ENCODE assay signal across 1 cellular context in the genomic region with DNA sequence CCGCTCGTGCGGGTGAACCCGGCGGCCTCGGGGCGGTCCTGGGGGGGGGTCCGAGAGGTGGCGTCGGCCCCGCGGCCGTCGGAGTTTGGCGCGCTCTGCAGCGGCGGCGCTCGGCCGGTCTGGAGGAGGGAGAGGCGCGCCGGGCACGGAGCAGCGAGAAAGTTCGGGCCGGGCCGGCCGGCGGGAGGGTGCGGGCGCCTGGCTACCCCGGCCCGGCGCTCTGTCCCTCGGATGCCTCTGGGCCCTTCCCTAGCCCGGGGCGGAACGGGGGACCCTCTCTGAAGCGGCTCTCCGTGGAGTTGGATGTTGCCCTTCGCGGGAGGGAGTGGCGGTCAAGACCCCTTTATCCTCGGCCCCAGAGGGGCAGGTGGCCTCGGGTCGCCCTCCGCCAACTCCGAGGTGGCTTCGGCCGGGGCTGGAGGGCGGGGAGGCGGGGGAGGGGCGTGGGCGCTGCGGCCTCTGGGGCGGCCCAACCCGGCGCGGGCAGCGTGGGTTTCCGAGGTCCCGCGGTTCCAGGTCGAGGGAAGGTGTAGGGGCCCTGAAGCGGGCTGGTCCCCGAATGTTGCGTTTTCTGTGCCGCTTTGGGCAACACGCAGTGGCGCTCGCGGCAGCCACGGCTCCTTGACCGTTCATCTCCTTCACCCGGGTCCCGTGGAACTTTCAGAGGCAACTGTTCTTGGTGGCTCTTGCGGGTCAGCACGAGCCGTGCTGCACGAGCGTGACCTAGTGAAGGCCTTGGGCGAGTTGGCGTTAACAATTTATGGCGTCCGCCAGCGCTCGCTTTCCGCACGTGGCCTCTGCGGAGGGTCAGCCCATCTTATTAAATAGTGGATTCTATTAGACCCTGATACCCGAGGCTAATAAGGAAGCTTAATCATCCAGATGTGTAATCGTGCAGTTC.
TF ChIP-seq lines count a peak whose summit lies in the region.

No MANE protein-coding gene starts in this region.

TF ChIP-seq in WTC11, 78 proteins besides CTCF, POLR2A, EP300 and RAD21 (continued from another document and continues in another):
- TF ChIP-seq, protein P1, sequence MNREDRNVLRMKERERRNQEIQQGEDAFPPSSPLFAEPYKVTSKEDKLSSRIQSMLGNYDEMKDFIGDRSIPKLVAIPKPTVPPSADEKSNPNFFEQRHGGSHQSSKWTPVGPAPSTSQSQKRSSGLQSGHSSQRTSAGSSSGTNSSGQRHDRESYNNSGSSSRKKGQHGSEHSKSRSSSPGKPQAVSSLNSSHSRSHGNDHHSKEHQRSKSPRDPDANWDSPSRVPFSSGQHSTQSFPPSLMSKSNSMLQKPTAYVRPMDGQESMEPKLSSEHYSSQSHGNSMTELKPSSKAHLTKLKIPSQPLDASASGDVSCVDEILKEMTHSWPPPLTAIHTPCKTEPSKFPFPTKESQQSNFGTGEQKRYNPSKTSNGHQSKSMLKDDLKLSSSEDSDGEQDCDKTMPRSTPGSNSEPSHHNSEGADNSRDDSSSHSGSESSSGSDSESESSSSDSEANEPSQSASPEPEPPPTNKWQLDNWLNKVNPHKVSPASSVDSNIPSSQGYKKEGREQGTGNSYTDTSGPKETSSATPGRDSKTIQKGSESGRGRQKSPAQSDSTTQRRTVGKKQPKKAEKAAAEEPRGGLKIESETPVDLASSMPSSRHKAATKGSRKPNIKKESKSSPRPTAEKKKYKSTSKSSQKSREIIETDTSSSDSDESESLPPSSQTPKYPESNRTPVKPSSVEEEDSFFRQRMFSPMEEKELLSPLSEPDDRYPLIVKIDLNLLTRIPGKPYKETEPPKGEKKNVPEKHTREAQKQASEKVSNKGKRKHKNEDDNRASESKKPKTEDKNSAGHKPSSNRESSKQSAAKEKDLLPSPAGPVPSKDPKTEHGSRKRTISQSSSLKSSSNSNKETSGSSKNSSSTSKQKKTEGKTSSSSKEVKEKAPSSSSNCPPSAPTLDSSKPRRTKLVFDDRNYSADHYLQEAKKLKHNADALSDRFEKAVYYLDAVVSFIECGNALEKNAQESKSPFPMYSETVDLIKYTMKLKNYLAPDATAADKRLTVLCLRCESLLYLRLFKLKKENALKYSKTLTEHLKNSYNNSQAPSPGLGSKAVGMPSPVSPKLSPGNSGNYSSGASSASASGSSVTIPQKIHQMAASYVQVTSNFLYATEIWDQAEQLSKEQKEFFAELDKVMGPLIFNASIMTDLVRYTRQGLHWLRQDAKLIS (CRISPR knock-in tag; IDR thresholded peaks at IDR 0.05; ENCODE audit: borderline replicate concordance) = no peak
- no peak for TF ChIP-seq EMX1 (CRISPR knock-in tag; IDR thresholded peaks at IDR 0.05)
- no peak for TF ChIP-seq PRRX2 (CRISPR knock-in tag; IDR thresholded peaks at IDR 0.05)
- TF ChIP-seq, protein P2, sequence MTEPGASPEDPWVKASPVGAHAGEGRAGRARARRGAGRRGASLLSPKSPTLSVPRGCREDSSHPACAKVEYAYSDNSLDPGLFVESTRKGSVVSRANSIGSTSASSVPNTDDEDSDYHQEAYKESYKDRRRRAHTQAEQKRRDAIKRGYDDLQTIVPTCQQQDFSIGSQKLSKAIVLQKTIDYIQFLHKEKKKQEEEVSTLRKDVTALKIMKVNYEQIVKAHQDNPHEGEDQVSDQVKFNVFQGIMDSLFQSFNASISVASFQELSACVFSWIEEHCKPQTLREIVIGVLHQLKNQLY (CRISPR knock-in tag; IDR thresholded peaks at IDR 0.05) = no peak
- TF ChIP-seq, protein P3, sequence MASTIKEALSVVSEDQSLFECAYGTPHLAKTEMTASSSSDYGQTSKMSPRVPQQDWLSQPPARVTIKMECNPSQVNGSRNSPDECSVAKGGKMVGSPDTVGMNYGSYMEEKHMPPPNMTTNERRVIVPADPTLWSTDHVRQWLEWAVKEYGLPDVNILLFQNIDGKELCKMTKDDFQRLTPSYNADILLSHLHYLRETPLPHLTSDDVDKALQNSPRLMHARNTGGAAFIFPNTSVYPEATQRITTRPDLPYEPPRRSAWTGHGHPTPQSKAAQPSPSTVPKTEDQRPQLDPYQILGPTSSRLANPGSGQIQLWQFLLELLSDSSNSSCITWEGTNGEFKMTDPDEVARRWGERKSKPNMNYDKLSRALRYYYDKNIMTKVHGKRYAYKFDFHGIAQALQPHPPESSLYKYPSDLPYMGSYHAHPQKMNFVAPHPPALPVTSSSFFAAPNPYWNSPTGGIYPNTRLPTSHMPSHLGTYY (CRISPR knock-in tag; IDR thresholded peaks at IDR 0.05) = no peak
- TF ChIP-seq, protein P4, sequence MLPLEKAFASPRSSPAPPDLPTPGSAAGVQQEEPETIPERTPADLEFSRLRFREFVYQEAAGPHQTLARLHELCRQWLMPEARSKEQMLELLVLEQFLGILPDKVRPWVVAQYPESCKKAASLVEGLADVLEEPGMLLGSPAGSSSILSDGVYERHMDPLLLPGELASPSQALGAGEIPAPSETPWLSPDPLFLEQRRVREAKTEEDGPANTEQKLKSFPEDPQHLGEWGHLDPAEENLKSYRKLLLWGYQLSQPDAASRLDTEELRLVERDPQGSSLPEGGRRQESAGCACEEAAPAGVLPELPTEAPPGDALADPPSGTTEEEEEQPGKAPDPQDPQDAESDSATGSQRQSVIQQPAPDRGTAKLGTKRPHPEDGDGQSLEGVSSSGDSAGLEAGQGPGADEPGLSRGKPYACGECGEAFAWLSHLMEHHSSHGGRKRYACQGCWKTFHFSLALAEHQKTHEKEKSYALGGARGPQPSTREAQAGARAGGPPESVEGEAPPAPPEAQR (CRISPR knock-in tag; IDR thresholded peaks at IDR 0.05) = no peak
- TF ChIP-seq ZNF317 (CRISPR knock-in tag; IDR thresholded peaks at IDR 0.05; ENCODE audit: borderline replicate concordance, low read depth) = no peak
- no peak; the same call in 1 of the 2 replicates for TF ChIP-seq TEAD1 (CRISPR knock-in tag; IDR thresholded peaks at IDR 0.05)
- TF ChIP-seq, protein P5, sequence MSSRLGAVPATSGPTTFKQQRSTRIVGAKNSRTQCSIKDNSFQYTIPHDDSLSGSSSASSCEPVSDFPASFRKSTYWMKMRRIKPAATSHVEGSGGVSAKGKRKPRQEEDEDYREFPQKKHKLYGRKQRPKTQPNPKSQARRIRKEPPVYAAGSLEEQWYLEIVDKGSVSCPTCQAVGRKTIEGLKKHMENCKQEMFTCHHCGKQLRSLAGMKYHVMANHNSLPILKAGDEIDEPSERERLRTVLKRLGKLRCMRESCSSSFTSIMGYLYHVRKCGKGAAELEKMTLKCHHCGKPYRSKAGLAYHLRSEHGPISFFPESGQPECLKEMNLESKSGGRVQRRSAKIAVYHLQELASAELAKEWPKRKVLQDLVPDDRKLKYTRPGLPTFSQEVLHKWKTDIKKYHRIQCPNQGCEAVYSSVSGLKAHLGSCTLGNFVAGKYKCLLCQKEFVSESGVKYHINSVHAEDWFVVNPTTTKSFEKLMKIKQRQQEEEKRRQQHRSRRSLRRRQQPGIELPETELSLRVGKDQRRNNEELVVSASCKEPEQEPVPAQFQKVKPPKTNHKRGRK (CRISPR knock-in tag; IDR thresholded peaks at IDR 0.05; ENCODE audit: borderline replicate concordance) = no peak
- TF ChIP-seq CREM (CRISPR knock-in tag; IDR thresholded peaks at IDR 0.05) = no peak
- no peak for TF ChIP-seq FOXJ3 (CRISPR knock-in tag; IDR thresholded peaks at IDR 0.05; ENCODE audit: borderline replicate concordance)
- TF ChIP-seq, protein P6, sequence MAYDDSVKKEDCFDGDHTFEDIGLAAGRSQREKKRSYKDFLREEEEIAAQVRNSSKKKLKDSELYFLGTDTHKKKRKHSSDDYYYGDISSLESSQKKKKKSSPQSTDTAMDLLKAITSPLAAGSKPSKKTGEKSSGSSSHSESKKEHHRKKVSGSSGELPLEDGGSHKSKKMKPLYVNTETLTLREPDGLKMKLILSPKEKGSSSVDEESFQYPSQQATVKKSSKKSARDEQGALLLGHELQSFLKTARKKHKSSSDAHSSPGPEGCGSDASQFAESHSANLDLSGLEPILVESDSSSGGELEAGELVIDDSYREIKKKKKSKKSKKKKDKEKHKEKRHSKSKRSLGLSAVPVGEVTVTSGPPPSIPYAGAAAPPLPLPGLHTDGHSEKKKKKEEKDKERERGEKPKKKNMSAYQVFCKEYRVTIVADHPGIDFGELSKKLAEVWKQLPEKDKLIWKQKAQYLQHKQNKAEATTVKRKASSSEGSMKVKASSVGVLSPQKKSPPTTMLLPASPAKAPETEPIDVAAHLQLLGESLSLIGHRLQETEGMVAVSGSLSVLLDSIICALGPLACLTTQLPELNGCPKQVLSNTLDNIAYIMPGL (CRISPR knock-in tag; IDR thresholded peaks at IDR 0.05) = no peak
- no peak for TF ChIP-seq ZBTB21 (CRISPR knock-in tag; IDR thresholded peaks at IDR 0.05; ENCODE audit: borderline replicate concordance)
- TF ChIP-seq RELA (CRISPR knock-in tag; IDR thresholded peaks at IDR 0.05; ENCODE audit: borderline replicate concordance) = no peak
- no peak for TF ChIP-seq ZNF263 (CRISPR knock-in tag; IDR thresholded peaks at IDR 0.05; ENCODE audit: low read depth)
- no peak for TF ChIP-seq ZNF232 (CRISPR knock-in tag; IDR thresholded peaks at IDR 0.05)
- TF ChIP-seq, protein P7, sequence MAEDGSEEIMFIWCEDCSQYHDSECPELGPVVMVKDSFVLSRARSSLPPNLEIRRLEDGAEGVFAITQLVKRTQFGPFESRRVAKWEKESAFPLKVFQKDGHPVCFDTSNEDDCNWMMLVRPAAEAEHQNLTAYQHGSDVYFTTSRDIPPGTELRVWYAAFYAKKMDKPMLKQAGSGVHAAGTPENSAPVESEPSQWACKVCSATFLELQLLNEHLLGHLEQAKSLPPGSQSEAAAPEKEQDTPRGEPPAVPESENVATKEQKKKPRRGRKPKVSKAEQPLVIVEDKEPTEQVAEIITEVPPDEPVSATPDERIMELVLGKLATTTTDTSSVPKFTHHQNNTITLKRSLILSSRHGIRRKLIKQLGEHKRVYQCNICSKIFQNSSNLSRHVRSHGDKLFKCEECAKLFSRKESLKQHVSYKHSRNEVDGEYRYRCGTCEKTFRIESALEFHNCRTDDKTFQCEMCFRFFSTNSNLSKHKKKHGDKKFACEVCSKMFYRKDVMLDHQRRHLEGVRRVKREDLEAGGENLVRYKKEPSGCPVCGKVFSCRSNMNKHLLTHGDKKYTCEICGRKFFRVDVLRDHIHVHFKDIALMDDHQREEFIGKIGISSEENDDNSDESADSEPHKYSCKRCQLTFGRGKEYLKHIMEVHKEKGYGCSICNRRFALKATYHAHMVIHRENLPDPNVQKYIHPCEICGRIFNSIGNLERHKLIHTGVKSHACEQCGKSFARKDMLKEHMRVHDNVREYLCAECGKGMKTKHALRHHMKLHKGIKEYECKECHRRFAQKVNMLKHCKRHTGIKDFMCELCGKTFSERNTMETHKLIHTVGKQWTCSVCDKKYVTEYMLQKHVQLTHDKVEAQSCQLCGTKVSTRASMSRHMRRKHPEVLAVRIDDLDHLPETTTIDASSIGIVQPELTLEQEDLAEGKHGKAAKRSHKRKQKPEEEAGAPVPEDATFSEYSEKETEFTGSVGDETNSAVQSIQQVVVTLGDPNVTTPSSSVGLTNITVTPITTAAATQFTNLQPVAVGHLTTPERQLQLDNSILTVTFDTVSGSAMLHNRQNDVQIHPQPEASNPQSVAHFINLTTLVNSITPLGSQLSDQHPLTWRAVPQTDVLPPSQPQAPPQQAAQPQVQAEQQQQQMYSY (CRISPR knock-in tag; IDR thresholded peaks at IDR 0.05) = no peak
- TF ChIP-seq NFYB (CRISPR knock-in tag; conservative IDR thresholded peaks at IDR 0.05; ENCODE audit: low read depth) = no peak
- TF ChIP-seq, protein P8, sequence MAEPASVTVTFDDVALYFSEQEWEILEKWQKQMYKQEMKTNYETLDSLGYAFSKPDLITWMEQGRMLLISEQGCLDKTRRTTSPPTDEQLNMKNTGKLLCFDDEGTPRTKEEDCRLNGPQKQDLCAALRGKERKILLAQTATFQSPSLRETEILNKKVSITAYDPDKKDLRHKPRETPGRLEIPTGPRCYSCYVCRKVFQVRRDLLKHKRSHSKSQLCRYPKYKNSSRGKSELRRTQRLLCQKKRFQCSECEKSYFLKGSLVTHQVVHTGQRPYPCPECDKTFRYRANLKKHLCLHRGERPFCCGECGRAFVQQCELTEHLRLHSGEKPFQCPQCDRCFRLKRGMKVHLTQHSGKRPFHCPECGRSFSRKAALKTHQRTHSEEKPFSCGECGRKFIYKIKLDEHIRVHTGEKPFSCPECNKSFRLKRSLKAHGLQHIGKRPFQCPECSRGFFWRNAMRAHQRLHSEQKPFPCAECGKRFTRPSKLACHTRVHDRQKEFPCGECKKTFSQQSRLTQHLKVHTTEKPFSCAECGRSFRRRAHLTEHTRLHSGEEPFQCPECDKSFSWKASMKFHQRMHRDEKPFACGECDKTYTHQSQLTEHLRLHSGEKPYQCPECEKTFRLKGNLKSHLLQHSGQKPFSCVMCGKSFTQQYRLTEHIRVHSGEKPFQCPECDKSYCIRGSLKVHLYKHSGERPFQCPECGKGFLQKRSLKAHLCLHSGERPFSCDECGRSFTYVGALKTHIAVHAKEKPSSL (CRISPR knock-in tag; conservative IDR thresholded peaks at IDR 0.05) = no peak
- TF ChIP-seq ZNF219 (CRISPR knock-in tag; IDR thresholded peaks at IDR 0.05; ENCODE audit: borderline replicate concordance) = peak; percentile 61; the same call in 1 of the 2 replicates
- TF ChIP-seq, protein P9, sequence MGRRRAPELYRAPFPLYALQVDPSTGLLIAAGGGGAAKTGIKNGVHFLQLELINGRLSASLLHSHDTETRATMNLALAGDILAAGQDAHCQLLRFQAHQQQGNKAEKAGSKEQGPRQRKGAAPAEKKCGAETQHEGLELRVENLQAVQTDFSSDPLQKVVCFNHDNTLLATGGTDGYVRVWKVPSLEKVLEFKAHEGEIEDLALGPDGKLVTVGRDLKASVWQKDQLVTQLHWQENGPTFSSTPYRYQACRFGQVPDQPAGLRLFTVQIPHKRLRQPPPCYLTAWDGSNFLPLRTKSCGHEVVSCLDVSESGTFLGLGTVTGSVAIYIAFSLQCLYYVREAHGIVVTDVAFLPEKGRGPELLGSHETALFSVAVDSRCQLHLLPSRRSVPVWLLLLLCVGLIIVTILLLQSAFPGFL (CRISPR knock-in tag; IDR thresholded peaks at IDR 0.05; ENCODE audit: borderline replicate concordance) = no peak
- no peak for TF ChIP-seq IRF2 (CRISPR knock-in tag; IDR thresholded peaks at IDR 0.05; ENCODE audit: borderline replicate concordance, low read depth)
- TF ChIP-seq, protein P10, sequence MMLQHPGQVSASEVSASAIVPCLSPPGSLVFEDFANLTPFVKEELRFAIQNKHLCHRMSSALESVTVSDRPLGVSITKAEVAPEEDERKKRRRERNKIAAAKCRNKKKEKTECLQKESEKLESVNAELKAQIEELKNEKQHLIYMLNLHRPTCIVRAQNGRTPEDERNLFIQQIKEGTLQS (CRISPR knock-in tag; conservative IDR thresholded peaks at IDR 0.05) = no peak
- TF ChIP-seq, protein P11, sequence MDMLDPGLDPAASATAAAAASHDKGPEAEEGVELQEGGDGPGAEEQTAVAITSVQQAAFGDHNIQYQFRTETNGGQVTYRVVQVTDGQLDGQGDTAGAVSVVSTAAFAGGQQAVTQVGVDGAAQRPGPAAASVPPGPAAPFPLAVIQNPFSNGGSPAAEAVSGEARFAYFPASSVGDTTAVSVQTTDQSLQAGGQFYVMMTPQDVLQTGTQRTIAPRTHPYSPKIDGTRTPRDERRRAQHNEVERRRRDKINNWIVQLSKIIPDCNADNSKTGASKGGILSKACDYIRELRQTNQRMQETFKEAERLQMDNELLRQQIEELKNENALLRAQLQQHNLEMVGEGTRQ (CRISPR knock-in tag; IDR thresholded peaks at IDR 0.05) = peak; percentile 15; the same call in 1 of the 2 replicates
- no peak for TF ChIP-seq TP53 (CRISPR knock-in tag; IDR thresholded peaks at IDR 0.05)
- TF ChIP-seq, protein P12, sequence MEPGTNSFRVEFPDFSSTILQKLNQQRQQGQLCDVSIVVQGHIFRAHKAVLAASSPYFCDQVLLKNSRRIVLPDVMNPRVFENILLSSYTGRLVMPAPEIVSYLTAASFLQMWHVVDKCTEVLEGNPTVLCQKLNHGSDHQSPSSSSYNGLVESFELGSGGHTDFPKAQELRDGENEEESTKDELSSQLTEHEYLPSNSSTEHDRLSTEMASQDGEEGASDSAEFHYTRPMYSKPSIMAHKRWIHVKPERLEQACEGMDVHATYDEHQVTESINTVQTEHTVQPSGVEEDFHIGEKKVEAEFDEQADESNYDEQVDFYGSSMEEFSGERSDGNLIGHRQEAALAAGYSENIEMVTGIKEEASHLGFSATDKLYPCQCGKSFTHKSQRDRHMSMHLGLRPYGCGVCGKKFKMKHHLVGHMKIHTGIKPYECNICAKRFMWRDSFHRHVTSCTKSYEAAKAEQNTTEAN (CRISPR knock-in tag; IDR thresholded peaks at IDR 0.05) = no peak
- TF ChIP-seq SP1 (CRISPR knock-in tag; conservative IDR thresholded peaks at IDR 0.05) = no peak
- peak; percentile 12; the same call in 1 of the 2 replicates for TF ChIP-seq FOXK1 (CRISPR knock-in tag; IDR thresholded peaks at IDR 0.05)
